Comparison of ENCODE assay signal across 9 cellular contexts in the genomic region with DNA sequence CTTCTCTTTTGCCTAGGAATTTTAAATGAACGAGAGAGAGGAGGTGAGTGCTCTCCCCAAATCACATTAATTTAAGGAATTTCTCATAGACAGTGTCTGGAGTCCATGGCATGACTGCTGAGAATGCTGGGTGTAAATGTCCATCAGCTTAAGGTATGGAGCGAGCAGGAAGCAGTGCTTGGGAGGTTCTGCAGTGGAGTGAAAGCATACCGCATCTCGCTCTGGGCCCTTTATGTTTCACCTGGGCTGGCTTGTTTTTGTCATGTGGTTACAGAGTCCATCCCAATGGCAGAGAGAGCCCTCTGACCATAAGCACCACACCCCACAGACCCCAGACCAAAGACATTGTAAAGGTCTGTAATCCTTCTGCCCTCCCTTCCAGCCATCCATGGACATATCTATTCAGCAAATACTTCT. TPM values are rescaled to one million over a fixed set of nuclear protein-coding genes. Genes with fewer than 3 reads are reported as not detected.
DNase-seq lines count a peak whose midpoint lies in the region; ATAC-seq and TF ChIP-seq lines count a peak whose summit lies in the region.
"Had no signal": no experiment of that assay in that cellular context is flagged by ENCODE, and none has a peak within 500 bp of the region (broad histone marks: within the 10 kb centered on the region; RNA-seq: fewer than 3 reads in every experiment).

No MANE protein-coding gene starts in this region.

- H3K36me3 ChIP-seq in CD8-positive, alpha-beta memory T cell (ENCODE audit: insufficient read depth, low read length): no peaks in the 10 kb centered on the region

- POLR2A ChIA-PET in CD8-positive, alpha-beta memory T cell (lab: Charles Lee): no interaction called here

- no peaks in the 10 kb centered on the region for H3K27me3 ChIP-seq in CD8-positive, alpha-beta memory T cell (ENCODE audit: insufficient read depth, low read length, poor library complexity, severe bottlenecking)

- no peaks in the 10 kb centered on the region for H3K9me3 ChIP-seq in CD8-positive, alpha-beta memory T cell (ENCODE audit: low read length)

- DNase-seq in CD8-positive, alpha-beta memory T cell: no peak
- DNase-seq in HFFc6: no peak
- no peak for DNase-seq in activated naive CD8-positive, alpha-beta T cell treated with anti-CD3 and anti-CD28 coated beads for 36 hours
- no peak for DNase-seq in natural killer cell treated with Interleukin-12 subunit alpha and Interleukin-12 subunit beta and Interleukin-15 and Interleukin-18, amount 100 ng/mL, for 72 hours (ENCODE audit: low spot score)
- DNase-seq in hepatic stellate cell (ENCODE audit: low spot score): no peak
- DNase-seq in NCI-H1105 treated with DMSO at 0.1 percent for 48 hours (lab: John Stamatoyannopoulos, UW): no peak
- DNase-seq: DMS79 had no signal

- CTCF ChIA-PET in CD8-positive, alpha-beta memory T cell (lab: Charles Lee): interaction anchor here (1.2 to 3.9 kb wide), 7 partner anchors 20 to 347 kb away, joined by 3 to 19 read pairs (median 4); a partner anchor contains a TSS

- H3K27me3 Mint-ChIP-seq in CD8-positive, alpha-beta memory T cell: no peaks in the 10 kb centered on the region
- no peaks in the 10 kb centered on the region; the same call in 1 of the 2 replicates for H3K27me3 Mint-ChIP-seq in HFFc6 (ENCODE audit: insufficient read depth)
- no peaks in the 10 kb centered on the region for H3K27me3 Mint-ChIP-seq in activated naive CD8-positive, alpha-beta T cell treated with anti-CD3 and anti-CD28 coated beads for 36 hours
- no peaks in the 10 kb centered on the region for H3K27me3 Mint-ChIP-seq in natural killer cell treated with Interleukin-12 subunit alpha and Interleukin-12 subunit beta and Interleukin-15 and Interleukin-18, amount 100 ng/mL, for 72 hours

- no peaks in the 10 kb centered on the region for H3K9me3 Mint-ChIP-seq in CD8-positive, alpha-beta memory T cell
- H3K9me3 Mint-ChIP-seq in HFFc6: no peaks in the 10 kb centered on the region
- H3K9me3 Mint-ChIP-seq in activated naive CD8-positive, alpha-beta T cell treated with anti-CD3 and anti-CD28 coated beads for 36 hours: no peaks in the 10 kb centered on the region
- H3K9me3 Mint-ChIP-seq in natural killer cell treated with Interleukin-12 subunit alpha and Interleukin-12 subunit beta and Interleukin-15 and Interleukin-18, amount 100 ng/mL, for 72 hours: peaks cover 2% of the 10 kb centered on the region

- H3K36me3 Mint-ChIP-seq in CD8-positive, alpha-beta memory T cell: peaks cover 0 to 7% (median 6%) of the 10 kb centered on the region in 3 donors
- H3K36me3 Mint-ChIP-seq in HFFc6 (ENCODE audit: low read depth): no peaks in the 10 kb centered on the region
- H3K36me3 Mint-ChIP-seq in activated naive CD8-positive, alpha-beta T cell treated with anti-CD3 and anti-CD28 coated beads for 36 hours: peaks cover 34% of the 10 kb centered on the region
- H3K36me3 Mint-ChIP-seq in natural killer cell treated with Interleukin-12 subunit alpha and Interleukin-12 subunit beta and Interleukin-15 and Interleukin-18, amount 100 ng/mL, for 72 hours: peaks cover 5% of the 10 kb centered on the region

- peaks cover 98% of the 10 kb centered on the region for H3K4me1 ChIP-seq in CD8-positive, alpha-beta memory T cell (ENCODE audit: insufficient read depth, low read length)

- no peak overlapping the region for H3K27ac ChIP-seq in CD8-positive, alpha-beta memory T cell (ENCODE audit: low read depth, low read length)

- no peak for ATAC-seq in natural killer cell treated with Interleukin-12 subunit alpha and Interleukin-12 subunit beta and Interleukin-15 and Interleukin-18, amount 100 ng/mL, for 72 hours
- no peak for ATAC-seq in activated CD4-positive, CD25-positive, alpha-beta regulatory T cell treated with anti-CD3 and anti-CD28 coated beads, Interleukin-2, amount 50 U/mL, for 24 hours
- ATAC-seq in GM18511 (IDR thresholded peaks at IDR 0.05; ENCODE audit: unreplicated experiment): no peak

- H3K27ac Mint-ChIP-seq in CD8-positive, alpha-beta memory T cell: peak overlapping the region; percentile 37 to 99 (median 93)
- H3K27ac Mint-ChIP-seq in HFFc6: no peak overlapping the region
- peak overlapping the region; percentile 97 for H3K27ac Mint-ChIP-seq in activated naive CD8-positive, alpha-beta T cell treated with anti-CD3 and anti-CD28 coated beads for 36 hours
- peak overlapping the region; percentile 98 to 99 for H3K27ac Mint-ChIP-seq in natural killer cell treated with Interleukin-12 subunit alpha and Interleukin-12 subunit beta and Interleukin-15 and Interleukin-18, amount 100 ng/mL, for 72 hours

- peak; percentile 10; the same call in 1 of the 2 replicates for TF ChIP-seq CTCF in HFFc6 (IDR thresholded peaks at IDR 0.05)

- H3K4me1 Mint-ChIP-seq in CD8-positive, alpha-beta memory T cell: peaks cover 94 to 98% (median 97%) of the 10 kb centered on the region in 3 donors
- H3K4me1 Mint-ChIP-seq in HFFc6 (ENCODE audit: low read depth): peaks cover 7% of the 10 kb centered on the region; the same call in 1 of the 2 replicates
- peaks cover 89% of the 10 kb centered on the region for H3K4me1 Mint-ChIP-seq in activated naive CD8-positive, alpha-beta T cell treated with anti-CD3 and anti-CD28 coated beads for 36 hours
- H3K4me1 Mint-ChIP-seq in natural killer cell treated with Interleukin-12 subunit alpha and Interleukin-12 subunit beta and Interleukin-15 and Interleukin-18, amount 100 ng/mL, for 72 hours (ENCODE audit: low read depth in 2 of 2): peaks cover 78 to 95% of the 10 kb centered on the region in 2 donors

- peak overlapping the region; percentile 63 to 89 (median 87) for H3K4me3 Mint-ChIP-seq in CD8-positive, alpha-beta memory T cell
- H3K4me3 Mint-ChIP-seq in HFFc6: no peak overlapping the region
- peak overlapping the region; percentile 72 for H3K4me3 Mint-ChIP-seq in activated naive CD8-positive, alpha-beta T cell treated with anti-CD3 and anti-CD28 coated beads for 36 hours
- peak overlapping the region; percentile 23 for H3K4me3 Mint-ChIP-seq in natural killer cell treated with Interleukin-12 subunit alpha and Interleukin-12 subunit beta and Interleukin-15 and Interleukin-18, amount 100 ng/mL, for 72 hours

- peak overlapping the region; percentile 44 for H3K4me3 ChIP-seq in CD8-positive, alpha-beta memory T cell (ENCODE audit: low read length)

RNA-seq across cellular contexts. Expression of a gene that starts 20.6 kb away (rescaled TPM):
- total RNA-seq in CD8-positive, alpha-beta memory T cell: 100 to 1,000 TPM; 295 to 311 TPM
- polyA plus RNA-seq in CD8-positive, alpha-beta memory T cell: 207 TPM
- total RNA-seq in HFFc6 (2021; fragmentation: NEBNext Ultra II Directional; extraction: Animal tissue kit (Norgen Biotek cat#: 25700)): 10 to 100 TPM in 4 of 6 experiments, 1 to 10 TPM in 2; 8.0 to 13.9 (median 10.5) TPM
- total RNA-seq in activated naive CD8-positive, alpha-beta T cell treated with anti-CD3 and anti-CD28 coated beads for 36 hours: 100 to 1,000 TPM; 176 to 178 TPM
- 100 to 1,000 TPM; 131 to 333 TPM for total RNA-seq in natural killer cell treated with Interleukin-12 subunit alpha and Interleukin-12 subunit beta and Interleukin-15 and Interleukin-18, amount 100 ng/mL, for 72 hours

Comparison
In these comparisons a context has a peak if more than half of its experiments do, and no peak if none do; other contexts are left out.
1. RNA of a gene that starts 20.6 kb away (total RNA-seq): 131 to 333 TPM in natural killer cell treated with Interleukin-12 subunit alpha and Interleukin-12 subunit beta and Interleukin-15 and Interleukin-18, amount 100 ng/mL, for 72 hours, 295 to 311 TPM in CD8-positive, alpha-beta memory T cell and 176 to 178 TPM in activated naive CD8-positive, alpha-beta T cell treated with anti-CD3 and anti-CD28 coated beads for 36 hours; 8.0 to 13.9 TPM in HFFc6; every median in the first group is over 4 times any median in the second.